9 cellular contexts compared by ENCODE assay signal in genomic region chr14:95500772-95501401, GRCh38. TPM values are rescaled to one million over a fixed set of nuclear protein-coding genes. Genes with fewer than 3 reads are reported as not detected.
DNase-seq lines count a peak whose midpoint lies in the region; ATAC-seq lines count a peak whose summit lies in the region.
"Had no signal": no experiment of that assay in that cellular context is flagged by ENCODE, and none has a peak within 500 bp of the region (broad histone marks: within the 10 kb centered on the region; RNA-seq: fewer than 3 reads in every experiment).

No MANE protein-coding gene starts in this region.

- H3K4me1 Mint-ChIP-seq in IgD-negative memory B cell, result peaks cover 55 to 77% (median 74%) of the 10 kb centered on the region in 3 donors

- H3K27ac Mint-ChIP-seq in IgD-negative memory B cell, result peak overlapping the region; percentile 73 to 90 (median 85)

- ATAC-seq in GM18858 (IDR thresholded peaks at IDR 0.05; ENCODE audit: unreplicated experiment), result no peak

- peak overlapping the region; percentile 98 for H3K27ac ChIP-seq in cingulate gyrus (ENCODE audit: low read depth, low read length)

- H3K27me3 Mint-ChIP-seq in IgD-negative memory B cell, result no peaks in the 10 kb centered on the region

- no peaks in the 10 kb centered on the region for H3K9me3 Mint-ChIP-seq in IgD-negative memory B cell

- peak overlapping the region in 3 of 4 donors; percentile 63 to 86 (median 85) for H3K4me3 Mint-ChIP-seq in IgD-negative memory B cell

- peaks cover 14% of the 10 kb centered on the region for H3K36me3 Mint-ChIP-seq in IgD-negative memory B cell

- DNase-seq in AG08396 (ENCODE audit: low spot score), result peak; percentile 79
- peak; percentile 60 for DNase-seq in myocyte (ENCODE audit: low read depth)
- DNase-seq in NCI-H1092 treated with DMSO at 0.1 percent for 48 hours (lab: John Stamatoyannopoulos, UW), result no peak
- DNase-seq in cortex of kidney (lab: John Stamatoyannopoulos, UW), result no peak
- DNase-seq in stimulated activated CD4-positive, alpha-beta T cell treated with anti-CD3 and anti-CD28 coated beads, Interleukin-12 subunit alpha, Interleukin-12 subunit beta, amount 100 ng/mL, for 4 hours, result no peak
- DNase-seq: NCI-H446 had no signal

RNA-seq across cellular contexts. Expression of gene SYNE3, which starts 15.6 kb away (rescaled TPM):
- 8.8 TPM for polyA plus RNA-seq in IgD-negative memory B cell
- total RNA-seq in myocyte, result 5.2 and 5.9 TPM in 2 replicates
- 2.3 TPM for polyA plus RNA-seq in myocyte (2012)

RNA-seq across cellular contexts. Expression of gene GLRX5, which starts 34.0 kb away (rescaled TPM):
- 34.5 TPM for polyA plus RNA-seq in IgD-negative memory B cell
- 67.1 and 69.5 TPM in 2 replicates for total RNA-seq in myocyte
- polyA plus RNA-seq in myocyte (2012), result 63.7 TPM

Comparison
In these comparisons a context has a peak if more than half of its experiments do, and no peak if none do; other contexts are left out.
1. DNase-seq: peak in AG08396 (single experiment) and myocyte (single experiment); none in NCI-H1092 treated with DMSO at 0.1 percent for 48 hours (single experiment), cortex of kidney (single experiment) and stimulated activated CD4-positive, alpha-beta T cell treated with anti-CD3 and anti-CD28 coated beads, Interleukin-12 subunit alpha, Interleukin-12 subunit beta, amount 100 ng/mL, for 4 hours (single experiment).